Comparison of ENCODE assay signal across 24 cellular contexts in genomic region chr6:47509937-47510336, GRCh38. TPM values are rescaled to one million over a fixed set of nuclear protein-coding genes. Genes with fewer than 3 reads are reported as not detected.
DNase-seq lines count a peak whose midpoint lies in the region; ATAC-seq, FAIRE-seq and TF ChIP-seq lines count a peak whose summit lies in the region.
"Had no signal": no experiment of that assay in that cellular context is flagged by ENCODE, and none has a peak within 500 bp of the region (broad histone marks: within the 10 kb centered on the region; RNA-seq: fewer than 3 reads in every experiment).

No MANE protein-coding gene starts in this region.

- DNase-seq in astrocyte (ENCODE audit: low read depth) (no peak), left colon (no peak), transverse colon (no peak), DMS153 (lab: John Stamatoyannopoulos, UW) (no peak), DMS79 (lab: John Stamatoyannopoulos, UW) (no peak), NCI-H226 (no peak)
- DNase-seq: Caco-2; CD4-positive, CD25-positive, alpha-beta regulatory T cell; CD8-positive, alpha-beta T cell; DMS 273 treated with DMSO at 0.1 percent for 48 hours; DMS53; DND-41; GM23248; H7; HCEC 1CT had no signal

- intact Hi-C loops in left colon (cut with DNase I, micrococcal nuclease) (no loop called here), transverse colon (cut with DNase I; ENCODE audit: low total_unique reads) (no loop called here)

- no peak for TF ChIP-seq POLR2A in transverse colon (IDR thresholded peaks at IDR 0.05)

- H3K27ac ChIP-seq in astrocyte (ENCODE audit: low read depth, low read length) (no peak overlapping the region), transverse colon (peak overlapping the region; percentile 53 to 76 (median 62))
- H3K27ac ChIP-seq: BLaER1, C4-2B, GM23248 had no signal

- peak overlapping the region; percentile 1 for H3K27ac Mint-ChIP-seq in astrocyte (ENCODE audit: unreplicated experiment)
- H3K27ac Mint-ChIP-seq: B cell; CD4-positive, CD25-positive, alpha-beta regulatory T cell; CD8-positive, alpha-beta T cell had no signal

- H3K4me3 ChIP-seq in astrocyte (ENCODE audit: insufficient read depth, low read depth, low read length), result no peak overlapping the region
- H3K4me3 ChIP-seq in transverse colon, result no peak overlapping the region
- H3K4me3 ChIP-seq: BLaER1, GM23248 had no signal

- peaks cover 26% of the 10 kb centered on the region for H3K36me3 Mint-ChIP-seq in astrocyte (ENCODE audit: low read depth, unreplicated experiment)

- no peak for FAIRE-seq in astrocyte (lab: Jason Lieb, UNC)
- FAIRE-seq: A204.1, D721Med, G401.6, GM12892, GM19239, H1 had no signal

- H3K9ac ChIP-seq in astrocyte (ENCODE audit: low read length), result no peak overlapping the region
- H3K9ac ChIP-seq: BLaER1, GM23248 had no signal

- no peak for TF ChIP-seq CTCF in astrocyte (IDR thresholded peaks at IDR 0.05; ENCODE audit: insufficient read depth, low read depth, low read length)
- no peak for TF ChIP-seq CTCF in transverse colon (IDR thresholded peaks at IDR 0.05)

- H3K4me1 ChIP-seq in astrocyte (ENCODE audit: insufficient read depth, low read length), result no peaks in the 10 kb centered on the region
- peaks cover 0 to 32% (median 19%) of the 10 kb centered on the region in 4 donors for H3K4me1 ChIP-seq in transverse colon
- H3K4me1 ChIP-seq: BLaER1 had no signal

- H3K4me3 Mint-ChIP-seq in astrocyte (ENCODE audit: unreplicated experiment), result no peak overlapping the region
- H3K4me3 Mint-ChIP-seq: B cell; CD4-positive, CD25-positive, alpha-beta regulatory T cell; CD8-positive, alpha-beta T cell had no signal

- no peak overlapping the region for H2AFZ ChIP-seq in astrocyte (ENCODE audit: low read depth, low read length)
- H2AFZ ChIP-seq: GM23248 had no signal

- TF ChIP-seq EP300 in transverse colon (IDR thresholded peaks at IDR 0.05; ENCODE audit: low read depth), result no peak

- no peaks in the 10 kb centered on the region for H3K4me1 Mint-ChIP-seq in astrocyte (ENCODE audit: low read depth, unreplicated experiment)

- peak; percentile 68 for ATAC-seq in left colon
- ATAC-seq: CD8-positive, alpha-beta T cell had no signal

- no peaks in the 10 kb centered on the region for H3K27me3 Mint-ChIP-seq in astrocyte (ENCODE audit: low read depth, unreplicated experiment)
- H3K27me3 Mint-ChIP-seq: B cell; CD4-positive, CD25-positive, alpha-beta regulatory T cell had no signal

- H3K9me3 ChIP-seq in astrocyte (ENCODE audit: insufficient read depth, low read depth, low read length) (no peaks in the 10 kb centered on the region), transverse colon (peaks cover 6 to 8% of the 10 kb centered on the region in 2 donors)

- 67% methylated on average over 1 of the region's 1 CpG for WGBS in transverse colon (ENCODE audit: low coverage in 1 of 2), 2 donors

- in situ Hi-C loops in transverse colon (cut with MboI; ENCODE audit: low pct_ligation_motif_present in 1 of 4, low pct_unique_long_range_greater_than_20kb in 1 of 4, low sequenced_read_pairs in 3 of 4), result no loop called here

- no peak overlapping the region for H3K4me2 ChIP-seq in astrocyte (ENCODE audit: low read length)
- H3K4me2 ChIP-seq: BLaER1 had no signal

- no peaks in the 10 kb centered on the region for H3K27me3 ChIP-seq in astrocyte (ENCODE audit: insufficient read depth, low read length)
- no peaks in the 10 kb centered on the region for H3K27me3 ChIP-seq in transverse colon
- H3K27me3 ChIP-seq: BLaER1 had no signal

- H3K36me3 ChIP-seq in astrocyte (ENCODE audit: insufficient read depth, low read length), result peaks cover 9% of the 10 kb centered on the region
- peaks cover 0 to 9% (median 0%) of the 10 kb centered on the region in 4 donors for H3K36me3 ChIP-seq in transverse colon

- H3K79me2 ChIP-seq in astrocyte (ENCODE audit: insufficient read depth, low read length), result peaks cover 75% of the 10 kb centered on the region

- peaks cover 46% of the 10 kb centered on the region for H4K20me1 ChIP-seq in astrocyte (ENCODE audit: insufficient read depth, low read length)

- peaks cover 2% of the 10 kb centered on the region for H3K9me3 Mint-ChIP-seq in astrocyte (ENCODE audit: unreplicated experiment)

RNA-seq across cellular contexts. Expression of gene CD2AP, which starts 32.3 kb away (rescaled TPM):
- total RNA-seq in astrocyte, result 68.8 and 73.8 TPM in 2 replicates
- 100 to 1,000 TPM; 103 to 111 TPM for total RNA-seq in left colon
- 100 to 1,000 TPM in 2 of 4 donors, 10 to 100 TPM in 2; 49.8 to 140 (median 93.3) TPM for total RNA-seq in transverse colon
